1 cellular context compared by ENCODE assay signal in genomic region chr5:80255752-80256479, GRCh38.
TF ChIP-seq lines count a peak whose summit lies in the region.

Gene SERINC5 (minus strand): TSS chr5:80256048. CDS start chr5:80255922, 126 bp downstream.

TF ChIP-seq in GM12878, 131 proteins besides CTCF, POLR2A, EP300 and RAD21 (continued from another document and continues in another):
- TF ChIP-seq, protein P1, sequence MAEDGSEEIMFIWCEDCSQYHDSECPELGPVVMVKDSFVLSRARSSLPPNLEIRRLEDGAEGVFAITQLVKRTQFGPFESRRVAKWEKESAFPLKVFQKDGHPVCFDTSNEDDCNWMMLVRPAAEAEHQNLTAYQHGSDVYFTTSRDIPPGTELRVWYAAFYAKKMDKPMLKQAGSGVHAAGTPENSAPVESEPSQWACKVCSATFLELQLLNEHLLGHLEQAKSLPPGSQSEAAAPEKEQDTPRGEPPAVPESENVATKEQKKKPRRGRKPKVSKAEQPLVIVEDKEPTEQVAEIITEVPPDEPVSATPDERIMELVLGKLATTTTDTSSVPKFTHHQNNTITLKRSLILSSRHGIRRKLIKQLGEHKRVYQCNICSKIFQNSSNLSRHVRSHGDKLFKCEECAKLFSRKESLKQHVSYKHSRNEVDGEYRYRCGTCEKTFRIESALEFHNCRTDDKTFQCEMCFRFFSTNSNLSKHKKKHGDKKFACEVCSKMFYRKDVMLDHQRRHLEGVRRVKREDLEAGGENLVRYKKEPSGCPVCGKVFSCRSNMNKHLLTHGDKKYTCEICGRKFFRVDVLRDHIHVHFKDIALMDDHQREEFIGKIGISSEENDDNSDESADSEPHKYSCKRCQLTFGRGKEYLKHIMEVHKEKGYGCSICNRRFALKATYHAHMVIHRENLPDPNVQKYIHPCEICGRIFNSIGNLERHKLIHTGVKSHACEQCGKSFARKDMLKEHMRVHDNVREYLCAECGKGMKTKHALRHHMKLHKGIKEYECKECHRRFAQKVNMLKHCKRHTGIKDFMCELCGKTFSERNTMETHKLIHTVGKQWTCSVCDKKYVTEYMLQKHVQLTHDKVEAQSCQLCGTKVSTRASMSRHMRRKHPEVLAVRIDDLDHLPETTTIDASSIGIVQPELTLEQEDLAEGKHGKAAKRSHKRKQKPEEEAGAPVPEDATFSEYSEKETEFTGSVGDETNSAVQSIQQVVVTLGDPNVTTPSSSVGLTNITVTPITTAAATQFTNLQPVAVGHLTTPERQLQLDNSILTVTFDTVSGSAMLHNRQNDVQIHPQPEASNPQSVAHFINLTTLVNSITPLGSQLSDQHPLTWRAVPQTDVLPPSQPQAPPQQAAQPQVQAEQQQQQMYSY (CRISPR knock-in tag; IDR thresholded peaks at IDR 0.05), result no peak
- TF ChIP-seq WRNIP1 (IDR thresholded peaks at IDR 0.05; ENCODE audit: borderline replicate concordance, low read depth, low read length) (no peak), MEF2A (IDR thresholded peaks at IDR 0.05; ENCODE audit: insufficient read depth, low read depth, low read length) (no peak), KAT2A (conservative IDR thresholded peaks at IDR 0.05; ENCODE audit: control insufficient read depth, low read depth, low read length) (no peak), TBL1XR1 (IDR thresholded peaks at IDR 0.05; ENCODE audit: low read depth, low read length) (no peak), SIX5 (IDR thresholded peaks at IDR 0.05; ENCODE audit: low read depth, low read length, severe bottlenecking) (no peak), ZNF592 (IDR thresholded peaks at IDR 0.05) (no peak), MTA3 (IDR thresholded peaks at IDR 0.05; ENCODE audit: borderline replicate concordance, low read length) (no peak), ATF3 (IDR thresholded peaks at IDR 0.05; ENCODE audit: borderline replicate concordance, extremely low read depth, low read depth, low read length) (no peak), SPI1 (IDR thresholded peaks at IDR 0.05; ENCODE audit: borderline replicate concordance, insufficient read depth, low read depth, low read length) (peak; percentile 37; the same call in 1 of the 2 replicates), KDM1A (IDR thresholded peaks at IDR 0.05; ENCODE audit: borderline replicate concordance) (no peak), ZNF687 (IDR thresholded peaks at IDR 0.05) (peak; percentile 78), RBBP5 (conservative IDR thresholded peaks at IDR 0.05) (no peak), CHD1 (IDR thresholded peaks at IDR 0.05; ENCODE audit: low read depth, low read length) (no peak), RELA (IDR thresholded peaks at IDR 0.05; ENCODE audit: borderline replicate concordance, partially characterized antibody) (no peak), IKZF1 (conservative IDR thresholded peaks at IDR 0.05) (peak; percentile 84), CEBPB (IDR thresholded peaks at IDR 0.05; ENCODE audit: borderline replicate concordance in 1 of 2, low read depth in 2 of 2, low read length in 2 of 2) (no peak), ZNF207 (IDR thresholded peaks at IDR 0.05; ENCODE audit: borderline replicate concordance) (no peak), CREB1 (IDR thresholded peaks at IDR 0.05; ENCODE audit: low read depth) (peak; percentile 65; the same call in 1 of the 2 replicates), EED (IDR thresholded peaks at IDR 0.05; ENCODE audit: low read depth) (no peak), POLR2AphosphoS2 (IDR thresholded peaks at IDR 0.05; ENCODE audit: low read depth, low read length) (peak; percentile 82), HDGF (IDR thresholded peaks at IDR 0.05) (no peak), SP1 (IDR thresholded peaks at IDR 0.05; ENCODE audit: low read depth, low read length) (peak; percentile 16), BHLHE40 (IDR thresholded peaks at IDR 0.05; ENCODE audit: borderline replicate concordance in 1 of 2, low read depth in 2 of 2, low read length in 1 of 2) (peak; percentile 12 to 56; a peak in 1 of 4 replicates), PML (IDR thresholded peaks at IDR 0.05; ENCODE audit: low read length) (peak; percentile 82; the same call in 1 of the 2 replicates), BRCA1 (IDR thresholded peaks at IDR 0.05; ENCODE audit: low read depth, low read length) (no peak), SIN3A (IDR thresholded peaks at IDR 0.05; ENCODE audit: low read depth, low read length) (0 out of 2 replicates have a peak, but pooled peaks have one; percentile 26), CBX3 (IDR thresholded peaks at IDR 0.05; ENCODE audit: borderline replicate concordance, low read depth) (no peak), GATAD2B (conservative IDR thresholded peaks at IDR 0.05; ENCODE audit: low read depth) (peak; percentile 41; the same call in 1 of the 2 replicates), SMAD5 (IDR thresholded peaks at IDR 0.05; ENCODE audit: low read depth) (peak; percentile 78; the same call in 1 of the 2 replicates), ZNF622 (IDR thresholded peaks at IDR 0.05) (no peak), IKZF2 (IDR thresholded peaks at IDR 0.05) (peak in 1 of 2 experiments; percentile 55; a peak in 2 of 4 replicates), YY1 (IDR thresholded peaks at IDR 0.05; ENCODE audit: low read depth, low read length) (0 out of 2 replicates have a peak, but pooled peaks have one; percentile 29), POU2F2 (IDR thresholded peaks at IDR 0.05; ENCODE audit: borderline replicate concordance, low read depth, low read length) (peak; percentile 78; the same call in 1 of the 3 replicates), BACH1 (IDR thresholded peaks at IDR 0.05; ENCODE audit: borderline replicate concordance) (peak; percentile 45; the same call in 1 of the 2 replicates), ZBED1 (IDR thresholded peaks at IDR 0.05; ENCODE audit: borderline replicate concordance) (no peak), SRF (IDR thresholded peaks at IDR 0.05; ENCODE audit: low read depth in 2 of 2, low read length in 2 of 2) (no peak), CHD2 (IDR thresholded peaks at IDR 0.05; ENCODE audit: borderline replicate concordance, low read depth, low read length) (no peak), ATF7 (IDR thresholded peaks at IDR 0.05; ENCODE audit: low read depth) (no peak)
- TF ChIP-seq, protein P2, sequence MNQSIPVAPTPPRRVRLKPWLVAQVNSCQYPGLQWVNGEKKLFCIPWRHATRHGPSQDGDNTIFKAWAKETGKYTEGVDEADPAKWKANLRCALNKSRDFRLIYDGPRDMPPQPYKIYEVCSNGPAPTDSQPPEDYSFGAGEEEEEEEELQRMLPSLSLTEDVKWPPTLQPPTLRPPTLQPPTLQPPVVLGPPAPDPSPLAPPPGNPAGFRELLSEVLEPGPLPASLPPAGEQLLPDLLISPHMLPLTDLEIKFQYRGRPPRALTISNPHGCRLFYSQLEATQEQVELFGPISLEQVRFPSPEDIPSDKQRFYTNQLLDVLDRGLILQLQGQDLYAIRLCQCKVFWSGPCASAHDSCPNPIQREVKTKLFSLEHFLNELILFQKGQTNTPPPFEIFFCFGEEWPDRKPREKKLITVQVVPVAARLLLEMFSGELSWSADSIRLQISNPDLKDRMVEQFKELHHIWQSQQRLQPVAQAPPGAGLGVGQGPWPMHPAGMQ (IDR thresholded peaks at IDR 0.05; ENCODE audit: borderline replicate concordance), result no peak
- TF ChIP-seq, protein P3, sequence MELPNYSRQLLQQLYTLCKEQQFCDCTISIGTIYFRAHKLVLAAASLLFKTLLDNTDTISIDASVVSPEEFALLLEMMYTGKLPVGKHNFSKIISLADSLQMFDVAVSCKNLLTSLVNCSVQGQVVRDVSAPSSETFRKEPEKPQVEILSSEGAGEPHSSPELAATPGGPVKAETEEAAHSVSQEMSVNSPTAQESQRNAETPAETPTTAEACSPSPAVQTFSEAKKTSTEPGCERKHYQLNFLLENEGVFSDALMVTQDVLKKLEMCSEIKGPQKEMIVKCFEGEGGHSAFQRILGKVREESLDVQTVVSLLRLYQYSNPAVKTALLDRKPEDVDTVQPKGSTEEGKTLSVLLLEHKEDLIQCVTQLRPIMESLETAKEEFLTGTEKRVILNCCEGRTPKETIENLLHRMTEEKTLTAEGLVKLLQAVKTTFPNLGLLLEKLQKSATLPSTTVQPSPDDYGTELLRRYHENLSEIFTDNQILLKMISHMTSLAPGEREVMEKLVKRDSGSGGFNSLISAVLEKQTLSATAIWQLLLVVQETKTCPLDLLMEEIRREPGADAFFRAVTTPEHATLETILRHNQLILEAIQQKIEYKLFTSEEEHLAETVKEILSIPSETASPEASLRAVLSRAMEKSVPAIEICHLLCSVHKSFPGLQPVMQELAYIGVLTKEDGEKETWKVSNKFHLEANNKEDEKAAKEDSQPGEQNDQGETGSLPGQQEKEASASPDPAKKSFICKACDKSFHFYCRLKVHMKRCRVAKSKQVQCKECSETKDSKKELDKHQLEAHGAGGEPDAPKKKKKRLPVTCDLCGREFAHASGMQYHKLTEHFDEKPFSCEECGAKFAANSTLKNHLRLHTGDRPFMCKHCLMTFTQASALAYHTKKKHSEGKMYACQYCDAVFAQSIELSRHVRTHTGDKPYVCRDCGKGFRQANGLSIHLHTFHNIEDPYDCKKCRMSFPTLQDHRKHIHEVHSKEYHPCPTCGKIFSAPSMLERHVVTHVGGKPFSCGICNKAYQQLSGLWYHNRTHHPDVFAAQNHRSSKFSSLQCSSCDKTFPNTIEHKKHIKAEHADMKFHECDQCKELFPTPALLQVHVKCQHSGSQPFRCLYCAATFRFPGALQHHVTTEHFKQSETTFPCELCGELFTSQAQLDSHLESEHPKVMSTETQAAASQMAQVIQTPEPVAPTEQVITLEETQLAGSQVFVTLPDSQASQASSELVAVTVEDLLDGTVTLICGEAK (IDR thresholded peaks at IDR 0.05; ENCODE audit: borderline replicate concordance), result peak; percentile 18; the same call in 1 of the 2 replicates
- TF ChIP-seq, protein P4, sequence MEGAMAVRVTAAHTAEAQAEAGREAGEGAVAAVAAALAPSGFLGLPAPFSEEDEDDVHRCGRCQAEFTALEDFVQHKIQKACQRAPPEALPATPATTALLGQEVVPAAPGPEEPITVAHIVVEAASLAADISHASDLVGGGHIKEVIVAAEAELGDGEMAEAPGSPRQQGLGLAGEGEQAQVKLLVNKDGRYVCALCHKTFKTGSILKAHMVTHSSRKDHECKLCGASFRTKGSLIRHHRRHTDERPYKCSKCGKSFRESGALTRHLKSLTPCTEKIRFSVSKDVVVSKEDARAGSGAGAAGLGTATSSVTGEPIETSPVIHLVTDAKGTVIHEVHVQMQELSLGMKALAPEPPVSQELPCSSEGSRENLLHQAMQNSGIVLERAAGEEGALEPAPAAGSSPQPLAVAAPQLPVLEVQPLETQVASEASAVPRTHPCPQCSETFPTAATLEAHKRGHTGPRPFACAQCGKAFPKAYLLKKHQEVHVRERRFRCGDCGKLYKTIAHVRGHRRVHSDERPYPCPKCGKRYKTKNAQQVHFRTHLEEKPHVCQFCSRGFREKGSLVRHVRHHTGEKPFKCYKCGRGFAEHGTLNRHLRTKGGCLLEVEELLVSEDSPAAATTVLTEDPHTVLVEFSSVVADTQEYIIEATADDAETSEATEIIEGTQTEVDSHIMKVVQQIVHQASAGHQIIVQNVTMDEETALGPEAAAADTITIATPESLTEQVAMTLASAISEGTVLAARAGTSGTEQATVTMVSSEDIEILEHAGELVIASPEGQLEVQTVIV (IDR thresholded peaks at IDR 0.05; ENCODE audit: borderline replicate concordance, partially characterized antibody), result peak; percentile 29
